ENCODE assay signal across 8 cellular contexts in genomic region chr4:138522366-138522765, GRCh38.
A peak's percentile ranks its signal among the peaks of the same experiment; 100 is the strongest.
DNase-seq lines count a peak whose midpoint lies in the region; ATAC-seq and TF ChIP-seq lines count a peak whose summit lies in the region.

No MANE protein-coding gene starts in this region.

- H3K27me3 ChIP-seq in OCI-LY3 (ENCODE audit: low read depth, low read length) (no peaks in the 10 kb centered on the region), sigmoid colon (no peaks in the 10 kb centered on the region)

- POLR2A ChIA-PET in HEK293 (lab: Yijun Ruan, JAX), result no interaction called here

- no peaks in the 10 kb centered on the region for H3K36me3 Mint-ChIP-seq in immature natural killer cell

- H3K27me3 Mint-ChIP-seq in immature natural killer cell (ENCODE audit: low read depth in 3 of 3), result peaks cover 0 to 2% (median 0%) of the 10 kb centered on the region in 3 donors

- H3K79me2 ChIP-seq in OCI-LY3 (ENCODE audit: low read length), result no peaks in the 10 kb centered on the region

- H3K9ac ChIP-seq in OCI-LY3 (ENCODE audit: low read length), result no peak overlapping the region

- ATAC-seq in HG02588 (IDR thresholded peaks at IDR 0.05; ENCODE audit: unreplicated experiment), result no peak

- no peak overlapping the region for H3K27ac Mint-ChIP-seq in immature natural killer cell

- H3K9me3 Mint-ChIP-seq in immature natural killer cell, result peaks cover 0 to 25% (median 14%) of the 10 kb centered on the region in 6 donors

- peak; percentile 42 for DNase-seq in ELR (ENCODE audit: low read depth)
- DNase-seq in iPS-NIHi7 (ENCODE audit: extremely low spot score), result peak; percentile 58
- DNase-seq in immature natural killer cell, result no peak
- no peak for DNase-seq in GF-D8 (lab: John Stamatoyannopoulos, UW)
- DNase-seq in sigmoid colon, result no peak

- H3K36me3 ChIP-seq in HEK293 (ENCODE audit: control insufficient read depth in 2 of 2, insufficient read depth in 1 of 2, low read length in 2 of 2) (no peaks in the 10 kb centered on the region), OCI-LY3 (replicated peaks; ENCODE audit: low read depth, low read length) (no peaks in the 10 kb centered on the region), sigmoid colon (no peaks in the 10 kb centered on the region)

- H3K4me3 ChIP-seq in HEK293 (ENCODE audit: low read depth, low read length) (no peak overlapping the region), OCI-LY3 (ENCODE audit: low read length) (no peak overlapping the region), sigmoid colon (no peak overlapping the region)

- H3K4me3 Mint-ChIP-seq in immature natural killer cell, result no peak overlapping the region

- H3K4me1 Mint-ChIP-seq in immature natural killer cell, result no peaks in the 10 kb centered on the region

- no peak overlapping the region for H3K27ac ChIP-seq in HEK293 (ENCODE audit: extremely low read depth, low read depth, low read length)
- no peak overlapping the region for H3K27ac ChIP-seq in OCI-LY3 (ENCODE audit: low read length)
- H3K27ac ChIP-seq in sigmoid colon, result no peak overlapping the region

- H3K4me2 ChIP-seq in OCI-LY3 (ENCODE audit: low read length), result no peak overlapping the region

- H3K9me3 ChIP-seq in HEK293 (ENCODE audit: control insufficient read depth, insufficient read depth, low read depth, low read length) (no peaks in the 10 kb centered on the region), OCI-LY3 (ENCODE audit: insufficient read depth, low read length) (no peaks in the 10 kb centered on the region), sigmoid colon (no peaks in the 10 kb centered on the region)

- TF ChIP-seq CTCF in HEK293 (tag by site-specific recombination; IDR thresholded peaks at IDR 0.05) (no peak), OCI-LY3 (IDR thresholded peaks at IDR 0.05; ENCODE audit: low read depth, low read length) (peak; percentile 85), sigmoid colon (IDR thresholded peaks at IDR 0.05) (no peak)

- 68 to 73% methylated on average over 1 of the region's 1 CpG for WGBS in sigmoid colon, 2 donors

- no peak for TF ChIP-seq POLR2A in sigmoid colon (IDR thresholded peaks at IDR 0.05)

- H3K4me1 ChIP-seq in HEK293 (ENCODE audit: control insufficient read depth, insufficient read depth, low read length) (no peaks in the 10 kb centered on the region), OCI-LY3 (ENCODE audit: low read length) (no peaks in the 10 kb centered on the region), sigmoid colon (no peaks in the 10 kb centered on the region)

- no peak for TF ChIP-seq EP300 in sigmoid colon (IDR thresholded peaks at IDR 0.05)

- CTCF ChIA-PET in HEK293 (lab: Yijun Ruan, JAX), result interaction anchor here (0.6 to 1.0 kb wide), 4 partner anchors 340 to 703 kb away, joined by 3 read pairs; no protein-coding TSS in a partner anchor

- no peaks in the 10 kb centered on the region for H4K20me1 ChIP-seq in OCI-LY3 (ENCODE audit: insufficient read depth, low read length)

- intact Hi-C loops in sigmoid colon (cut with DNase I), result no loop called here

- peak overlapping the region; percentile 26; the same call in 1 of the 2 replicates for H2AFZ ChIP-seq in OCI-LY3 (ENCODE audit: low read depth, low read length)

TF ChIP-seq in HEK293, 187 proteins besides CTCF, POLR2A, EP300 and RAD21:
- TF ChIP-seq ATF2 (tag by site-specific recombination; IDR thresholded peaks at IDR 0.05; ENCODE audit: low read depth) (no peak), ZNF654 (tag by site-specific recombination; IDR thresholded peaks at IDR 0.05; ENCODE audit: low read depth) (peak; percentile 24)

Comparison
In these comparisons a context has a peak if more than half of its experiments do, and no peak if none do; other contexts are left out.
1. DNase-seq: peak in ELR (single experiment) and iPS-NIHi7 (single experiment); none in immature natural killer cell (0 of 3), GF-D8 (single experiment) and sigmoid colon (single experiment).